Comparison of ENCODE assay signal across 8 cellular contexts in the genomic region with DNA sequence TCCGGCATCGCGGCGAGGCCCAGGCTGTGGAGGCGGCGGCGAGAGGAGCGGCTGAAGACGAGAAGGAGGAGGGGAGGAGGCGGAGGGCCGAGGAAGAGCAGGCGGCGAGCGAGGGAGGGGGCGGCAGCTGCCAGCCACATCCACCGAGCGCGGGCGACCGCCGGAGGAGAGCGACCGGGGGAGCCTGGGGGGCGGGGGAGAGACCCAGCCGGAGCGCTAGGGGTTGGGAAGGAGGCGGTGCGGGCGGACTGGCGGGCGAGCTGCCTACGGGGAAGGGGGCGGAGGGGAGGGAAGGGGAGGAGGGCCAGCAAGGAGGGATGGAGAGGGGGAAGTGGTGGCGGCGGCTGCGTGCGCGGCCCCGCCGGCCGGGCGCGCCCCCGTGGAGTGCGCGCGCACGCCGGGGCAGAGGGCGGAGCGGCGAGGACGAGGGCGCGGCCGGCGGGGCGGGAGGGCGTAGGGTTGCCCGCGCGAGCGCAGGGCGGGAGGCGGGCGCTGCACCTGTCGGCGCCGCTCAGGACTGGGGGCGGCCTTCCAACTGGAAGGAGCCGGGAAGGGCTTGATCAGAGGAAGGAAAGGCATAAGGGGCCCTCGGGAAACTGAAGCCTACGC. TPM values are rescaled to one million over a fixed set of nuclear protein-coding genes. Genes with fewer than 3 reads are reported as not detected.
DNase-seq lines count a peak whose midpoint lies in the region; ATAC-seq and TF ChIP-seq lines count a peak whose summit lies in the region.
"Not testable (repeated sequence)": the region's sequence is repeated elsewhere in the genome, so short reads cannot be mapped to it uniquely, and the experiment has no call there.

No MANE protein-coding gene starts in this region.

- not testable (repeated sequence) for TF ChIP-seq CTCF in AG10803 (conservative IDR thresholded peaks at IDR 0.05; ENCODE audit: low read length); kidney epithelial cell (IDR thresholded peaks at IDR 0.05; ENCODE audit: insufficient read depth, low read length, poor library complexity, severe bottlenecking)

- peak; percentile 38 for TF ChIP-seq POLR2A in GM19193 (IDR thresholded peaks at IDR 0.05; ENCODE audit: extremely low read depth, insufficient read depth, insufficient read length)

- ATAC-seq in HG03280 (IDR thresholded peaks at IDR 0.05; ENCODE audit: unreplicated experiment), result peak; percentile 79

- not testable (repeated sequence) for H3K36me3 ChIP-seq in kidney epithelial cell (ENCODE audit: control insufficient read depth, insufficient read depth, low read length)

- H3K4me3 ChIP-seq in AG10803 (ENCODE audit: low read length), result peak overlapping the region; percentile 48
- peak overlapping the region; percentile 40 for H3K4me3 ChIP-seq in kidney epithelial cell (ENCODE audit: low read depth, low read length)

- DNase-seq in AG10803 (ENCODE audit: low read depth) (peak; percentile 79), NCI-H510A (lab: John Stamatoyannopoulos, UW) (peak; percentile 90), cerebellar cortex (ENCODE audit: low spot score) (peak; percentile 79), kidney epithelial cell (ENCODE audit: low read depth) (peak; percentile 26)
- DNase-seq in activated CD4-positive, alpha-beta T cell treated with anti-CD3 and anti-CD28 coated beads for 24 hours (ENCODE audit: low read depth in 2 of 2), result peak; percentile 66 to 71
- peak; percentile 70 to 75 for DNase-seq in stimulated activated CD4-positive, alpha-beta T cell treated with anti-CD3 and anti-CD28 coated beads, Interleukin-15, amount 100 ng/mL, for 1 hour (ENCODE audit: low read depth in 1 of 2, low spot score in 1 of 2)

- not testable (repeated sequence) for H3K27me3 ChIP-seq in kidney epithelial cell (ENCODE audit: control insufficient read depth, insufficient read depth, low read length)

RNA-seq across cellular contexts. Expression of a gene that starts 39.9 kb away (rescaled TPM):
- 48.3 and 50.0 TPM in 2 replicates for total RNA-seq in kidney epithelial cell

Comparison
In these comparisons a context has a peak if more than half of its experiments do, and no peak if none do; other contexts are left out.
1. Peak in every context shown above with its lines: DNase-seq, ATAC-seq and H3K4me3 ChIP-seq.
2. DNase-seq: peak in every context shown above with its lines; median percentile 90 in NCI-H510A; 79 in AG10803; 79 in cerebellar cortex; 72 in stimulated activated CD4-positive, alpha-beta T cell treated with anti-CD3 and anti-CD28 coated beads, Interleukin-15, amount 100 ng/mL, for 1 hour; 68 in activated CD4-positive, alpha-beta T cell treated with anti-CD3 and anti-CD28 coated beads for 24 hours; 26 in kidney epithelial cell.